ENCODE assay signal across 12 cellular contexts in the genomic region with DNA sequence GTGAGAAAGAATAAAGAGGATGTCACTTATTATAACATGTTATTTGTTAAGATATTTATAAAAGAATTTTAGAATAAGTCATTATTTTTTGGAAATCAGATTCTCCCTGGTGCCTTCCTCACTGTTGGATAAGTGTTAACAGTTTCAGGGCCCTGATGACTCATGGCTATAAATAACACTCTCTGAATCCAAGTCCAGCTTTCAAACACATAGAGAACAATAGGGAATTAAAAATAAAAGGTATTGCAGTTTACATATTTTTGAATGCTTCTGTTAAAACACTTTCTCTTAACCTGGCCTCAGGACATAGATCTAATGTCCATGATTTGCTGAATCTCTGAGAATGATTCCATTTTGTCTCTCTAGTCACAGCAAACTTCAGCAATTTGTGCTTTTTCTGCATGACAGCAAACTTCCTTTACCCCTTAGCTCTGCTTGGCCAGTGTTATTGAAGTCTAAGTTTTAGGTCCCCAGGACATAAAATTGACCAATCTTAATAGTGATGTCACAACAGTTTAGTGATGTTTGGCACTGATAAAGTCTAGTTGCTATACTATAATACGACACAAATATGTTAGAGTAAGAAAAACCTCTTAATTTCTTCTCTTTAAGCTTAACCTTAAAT.
DNase-seq lines count a peak whose midpoint lies in the region; ATAC-seq and TF ChIP-seq lines count a peak whose summit lies in the region.
"Had no signal": no experiment of that assay in that cellular context is flagged by ENCODE, and none has a peak within 500 bp of the region (broad histone marks: within the 10 kb centered on the region; RNA-seq: fewer than 3 reads in every experiment).

No MANE protein-coding gene starts in this region.

- ATAC-seq in GM19395 (IDR thresholded peaks at IDR 0.05; ENCODE audit: unreplicated experiment), result no peak
- ATAC-seq: body of pancreas, HepG2, left lobe of liver had no signal

- no peaks in the 10 kb centered on the region for H3K27me3 ChIP-seq in brain microvascular endothelial cell (replicated peaks)
- no peaks in the 10 kb centered on the region for H3K27me3 ChIP-seq in CD4-positive, alpha-beta memory T cell (ENCODE audit: insufficient read depth, low read length)
- H3K27me3 ChIP-seq: body of pancreas had no signal

- DNase-seq in NOMO-1 treated with DMSO at 0.1 percent for 48 hours (lab: John Stamatoyannopoulos, UW; ENCODE audit: unreplicated experiment) (peak; percentile 17), NOMO-1 (lab: John Stamatoyannopoulos, UW; ENCODE audit: unreplicated experiment in 2 of 2) (no peak), brain microvascular endothelial cell (peak; percentile 50), iris pigment epithelial cell (ENCODE audit: low read depth) (peak; percentile 78), superior temporal gyrus (ENCODE audit: extremely low spot score) (peak; percentile 24), SK-N-DZ (ENCODE audit: low spot score) (no peak)
- no peak for DNase-seq in CD4-positive, alpha-beta memory T cell
- DNase-seq: activated CD4-positive, alpha-beta T cell treated with anti-CD3 and anti-CD28 coated beads for 48 hours; body of pancreas had no signal

- in situ Hi-C loops in brain microvascular endothelial cell (cut with HindIII; ENCODE audit: low pct_ligation_motif_present, low sequenced_read_pairs), result no loop called here

- H3K27ac Mint-ChIP-seq in CD4-positive, alpha-beta memory T cell, result no peak overlapping the region

- no peaks in the 10 kb centered on the region for H3K9me3 ChIP-seq in CD4-positive, alpha-beta memory T cell (ENCODE audit: control insufficient read depth in 1 of 2, low read length in 2 of 2)
- H3K9me3 ChIP-seq: body of pancreas had no signal

- H3K27me3 Mint-ChIP-seq in CD4-positive, alpha-beta memory T cell, result peaks cover 0 to 5% of the 10 kb centered on the region in 2 donors

- TF ChIP-seq CTCF in brain microvascular endothelial cell (IDR thresholded peaks at IDR 0.05; ENCODE audit: low read depth, low read length, missing control alignments), result no peak

- CTCF ChIA-PET in CD4-positive, alpha-beta memory T cell (lab: Charles Lee; ENCODE audit: partially characterized antibody), result no interaction called here

- no peaks in the 10 kb centered on the region for H3K4me1 ChIP-seq in CD4-positive, alpha-beta memory T cell (ENCODE audit: insufficient read depth, low read length)
- H3K4me1 ChIP-seq: body of pancreas had no signal

- no peaks in the 10 kb centered on the region for H3K4me1 Mint-ChIP-seq in CD4-positive, alpha-beta memory T cell

- H3K9me3 Mint-ChIP-seq in CD4-positive, alpha-beta memory T cell, result no peaks in the 10 kb centered on the region

- peak overlapping the region; percentile 0 for H3K27ac ChIP-seq in brain microvascular endothelial cell
- no peak overlapping the region for H3K27ac ChIP-seq in CD4-positive, alpha-beta memory T cell (ENCODE audit: low read depth, low read length)
- H3K27ac ChIP-seq: body of pancreas had no signal

- no peaks in the 10 kb centered on the region for H3K36me3 ChIP-seq in brain microvascular endothelial cell (replicated peaks)
- no peaks in the 10 kb centered on the region for H3K36me3 ChIP-seq in CD4-positive, alpha-beta memory T cell (ENCODE audit: insufficient read depth, low read length)

- H3K36me3 Mint-ChIP-seq in CD4-positive, alpha-beta memory T cell, result no peaks in the 10 kb centered on the region

- no peak overlapping the region for H3K4me3 Mint-ChIP-seq in CD4-positive, alpha-beta memory T cell

- intact Hi-C loops in CD4-positive, alpha-beta memory T cell (cut with micrococcal nuclease), result no loop called here

- POLR2A ChIA-PET in CD4-positive, alpha-beta memory T cell (lab: Charles Lee; ENCODE audit: partially characterized antibody), result no interaction called here

- H3K4me3 ChIP-seq in brain microvascular endothelial cell (ENCODE audit: low read depth, low read length), result no peak overlapping the region
- H3K4me3 ChIP-seq in CD4-positive, alpha-beta memory T cell (ENCODE audit: low read length in 2 of 2), result no peak overlapping the region
- H3K4me3 ChIP-seq: body of pancreas had no signal

Comparison
In these comparisons a context has a peak if more than half of its experiments do, and no peak if none do; other contexts are left out.
1. DNase-seq: peak in NOMO-1 treated with DMSO at 0.1 percent for 48 hours (single experiment), brain microvascular endothelial cell (single experiment), iris pigment epithelial cell (single experiment) and superior temporal gyrus (single experiment); none in NOMO-1 (0 of 2), SK-N-DZ (single experiment) and CD4-positive, alpha-beta memory T cell (0 of 5).